Comparison of ENCODE assay signal across 8 cellular contexts in genomic region chr15:90953947-90954711, GRCh38. TPM values are rescaled to one million over a fixed set of nuclear protein-coding genes. Genes with fewer than 3 reads are reported as not detected.
A peak's percentile ranks its signal among the peaks of the same experiment; 100 is the strongest.
DNase-seq lines count a peak whose midpoint lies in the region; ATAC-seq and TF ChIP-seq lines count a peak whose summit lies in the region.

No MANE protein-coding gene starts in this region.

- H3K27ac ChIP-seq in MM.1S (ENCODE audit: low read length) (peak overlapping the region; percentile 99; the same call in 1 of the 2 replicates), duodenal mucosa (ENCODE audit: low read depth, low read length) (no peak overlapping the region), neural progenitor cell (no peak overlapping the region)

- DNase-seq in CD14-positive monocyte (ENCODE audit: low spot score) (no peak), MM.1S (no peak), neural progenitor cell (ENCODE audit: low spot score) (peak; percentile 45), SKM-1 treated with dmso at 0.1 percent for 144 hours (lab: John Stamatoyannopoulos, UW; ENCODE audit: unreplicated experiment) (no peak), DMS153 treated with DMSO at 0.1 percent for 48 hours (lab: John Stamatoyannopoulos, UW; ENCODE audit: unreplicated experiment) (no peak), AG08396 (ENCODE audit: low spot score) (no peak)

- H3K27ac Mint-ChIP-seq in CD14-positive monocyte (peak overlapping the region in 6 of 7 donors; percentile 50 to 96 (median 91)), neural progenitor cell (no peak overlapping the region)

- H3K27me3 Mint-ChIP-seq in CD14-positive monocyte (ENCODE audit: low read depth in 3 of 3) (no peaks in the 10 kb centered on the region), neural progenitor cell (ENCODE audit: insufficient read depth, low read depth) (peaks cover 12% of the 10 kb centered on the region)

- H3K36me3 Mint-ChIP-seq in CD14-positive monocyte, result peaks cover 33 to 51% of the 10 kb centered on the region in 2 donors
- peaks cover 15% of the 10 kb centered on the region for H3K36me3 Mint-ChIP-seq in neural progenitor cell

- H3K4me1 ChIP-seq in MM.1S (ENCODE audit: low read length) (no peaks in the 10 kb centered on the region), duodenal mucosa (ENCODE audit: control insufficient read depth in 1 of 2, insufficient read depth in 2 of 2, low read length in 2 of 2) (peaks cover 20 to 22% of the 10 kb centered on the region in 2 donors), neural progenitor cell (peaks cover 12% of the 10 kb centered on the region)

- peak overlapping the region; percentile 92; the same call in 1 of the 2 replicates for H3K4me3 ChIP-seq in MM.1S (ENCODE audit: low read length)
- H3K4me3 ChIP-seq in duodenal mucosa (ENCODE audit: low read depth in 1 of 2, low read length in 2 of 2), result peak overlapping the region; percentile 77 to 81
- peak overlapping the region; percentile 56 for H3K4me3 ChIP-seq in neural progenitor cell

- H3K4me1 Mint-ChIP-seq in CD14-positive monocyte (peaks cover 26% of the 10 kb centered on the region), neural progenitor cell (peaks cover 16% of the 10 kb centered on the region)

- H2AFZ ChIP-seq in MM.1S (ENCODE audit: low read length) (peak overlapping the region; percentile 85; the same call in 1 of the 2 replicates), neural progenitor cell (replicated peaks) (no peak overlapping the region)

- ATAC-seq in HG03442 (IDR thresholded peaks at IDR 0.05; ENCODE audit: unreplicated experiment), result no peak

- H3K9me3 Mint-ChIP-seq in CD14-positive monocyte (peaks cover 0 to 2% (median 0%) of the 10 kb centered on the region in 7 donors), neural progenitor cell (no peaks in the 10 kb centered on the region)

- H3F3A ChIP-seq in MM.1S (ENCODE audit: insufficient read depth, low read length) (peaks cover 25% of the 10 kb centered on the region), neural progenitor cell (ENCODE audit: low read depth) (peaks cover 31% of the 10 kb centered on the region)

- H3K27me3 ChIP-seq in MM.1S (replicated peaks; ENCODE audit: insufficient read depth, low read length) (no peaks in the 10 kb centered on the region), duodenal mucosa (ENCODE audit: control insufficient read depth in 1 of 2, insufficient read depth in 2 of 2, low read length in 2 of 2) (no peaks in the 10 kb centered on the region), neural progenitor cell (peaks cover 14% of the 10 kb centered on the region)

- intact Hi-C loops in CD14-positive monocyte (cut with micrococcal nuclease), result loop anchor here (2.0 to 10.0 kb wide), 3 partner anchors 41 to 321 kb away; partner anchors contain the start of genes PRC1 (in 1 of the 2) and VPS33B (in 1 of the 2)

- H3K4me2 ChIP-seq in MM.1S (ENCODE audit: low read depth, low read length), result peak overlapping the region; percentile 94
- peak overlapping the region; percentile 78 for H3K4me2 ChIP-seq in neural progenitor cell

- H3K9me2 ChIP-seq in MM.1S (replicated peaks; ENCODE audit: insufficient read depth, low read length), result no peaks in the 10 kb centered on the region

- H4K20me1 ChIP-seq in MM.1S (ENCODE audit: insufficient read depth, low read length) (no peaks in the 10 kb centered on the region), neural progenitor cell (ENCODE audit: low read depth) (peaks cover 8% of the 10 kb centered on the region)

- H3K79me2 ChIP-seq in MM.1S (ENCODE audit: low read length) (peaks cover 30% of the 10 kb centered on the region), neural progenitor cell (ENCODE audit: low read depth) (no peaks in the 10 kb centered on the region)

- TF ChIP-seq CTCF in CD14-positive monocyte (IDR thresholded peaks at IDR 0.05), result no peak
- TF ChIP-seq CTCF in MM.1S (IDR thresholded peaks at IDR 0.05; ENCODE audit: low read length), result no peak
- no peak for TF ChIP-seq CTCF in neural progenitor cell (IDR thresholded peaks at IDR 0.05)

- H3K4me3 Mint-ChIP-seq in CD14-positive monocyte (peak overlapping the region in 1 of 2 donors; percentile 67), neural progenitor cell (peak overlapping the region; percentile 85)

- H3K9ac ChIP-seq in MM.1S (ENCODE audit: low read length) (peak overlapping the region; percentile 100; the same call in 1 of the 2 replicates), duodenal mucosa (ENCODE audit: low read depth in 1 of 2, low read length in 2 of 2) (peak overlapping the region in 1 of 2 donors; percentile 74), neural progenitor cell (no peak overlapping the region)

- H3K9me3 ChIP-seq in MM.1S (replicated peaks; ENCODE audit: insufficient read depth, low read length), result no peaks in the 10 kb centered on the region
- no peaks in the 10 kb centered on the region for H3K9me3 ChIP-seq in duodenal mucosa (ENCODE audit: control insufficient read depth in 1 of 2, low read length in 2 of 2)
- H3K9me3 ChIP-seq in neural progenitor cell (ENCODE audit: low read depth), result no peaks in the 10 kb centered on the region

- no peaks in the 10 kb centered on the region for H3K36me3 ChIP-seq in MM.1S (replicated peaks; ENCODE audit: insufficient read depth, low read length)
- H3K36me3 ChIP-seq in duodenal mucosa (ENCODE audit: control insufficient read depth in 1 of 2, insufficient read depth in 2 of 2, low read length in 2 of 2), result peaks cover 9 to 48% of the 10 kb centered on the region in 2 donors
- H3K36me3 ChIP-seq in neural progenitor cell, result no peaks in the 10 kb centered on the region

RNA-seq across cellular contexts. Expression of gene RCCD1, which starts 0.6 kb away (rescaled TPM):
- polyA plus RNA-seq in CD14-positive monocyte, result 1 to 10 TPM; 1.2 to 1.5 TPM
- total RNA-seq in neural progenitor cell (ENCODE audit: low replicate concordance), result 19.7 and 27.6 TPM in 2 replicates

RNA-seq across cellular contexts. Expression of gene UNC45A, which starts 19.0 kb away (rescaled TPM):
- polyA plus RNA-seq in CD14-positive monocyte, result 10 to 100 TPM; 30.4 to 42.6 TPM
- total RNA-seq in neural progenitor cell (ENCODE audit: low replicate concordance), result 47.7 and 99.5 TPM in 2 replicates

RNA-seq across cellular contexts. Expression of gene HDDC3, which starts 21.8 kb away (rescaled TPM):
- polyA plus RNA-seq in CD14-positive monocyte, result 10 to 100 TPM; 14.8 to 19.7 TPM
- total RNA-seq in neural progenitor cell (ENCODE audit: low replicate concordance), result 20.4 and 21.8 TPM in 2 replicates

RNA-seq across cellular contexts. Expression of gene PRC1, which starts 40.2 kb away (rescaled TPM):
- 1 to 10 TPM; 1.6 to 2.0 TPM for polyA plus RNA-seq in CD14-positive monocyte
- 257 and 284 TPM in 2 replicates for total RNA-seq in neural progenitor cell (ENCODE audit: low replicate concordance)

RNA-seq across cellular contexts. Expression of gene MAN2A2, which starts 51.0 kb away (rescaled TPM):
- 1 to 10 TPM; 6.6 to 7.3 TPM for polyA plus RNA-seq in CD14-positive monocyte
- total RNA-seq in neural progenitor cell (ENCODE audit: low replicate concordance), result 7.0 and 15.3 TPM in 2 replicates
